In genomic region chr6:56491606-56492328, GRCh38 we compare ENCODE assay signal across 12 cellular contexts.
DNase-seq lines count a peak whose midpoint lies in the region; ATAC-seq and TF ChIP-seq lines count a peak whose summit lies in the region.
"Had no signal": no experiment of that assay in that cellular context is flagged by ENCODE, and none has a peak within 500 bp of the region (broad histone marks: within the 10 kb centered on the region; RNA-seq: fewer than 3 reads in every experiment).

No MANE protein-coding gene starts in this region.

- H3K4me1 Mint-ChIP-seq in natural killer cell: no peaks in the 10 kb centered on the region

- intact Hi-C loops in right cardiac atrium (cut with DNase I): no loop called here
- intact Hi-C loops in posterior cingulate gyrus (cut with DNase I): loop anchor here (10.0 kb wide), 1 partner anchor 53 kb away; no protein-coding TSS in a partner anchor
- intact Hi-C loops in natural killer cell (cut with micrococcal nuclease): no loop called here

- H3K9me3 Mint-ChIP-seq in natural killer cell: no peaks in the 10 kb centered on the region

- peak; percentile 52 to 56 for ATAC-seq in right cardiac atrium
- no peak for ATAC-seq in natural killer cell
- no peak for ATAC-seq in GM21619 (IDR thresholded peaks at IDR 0.05; ENCODE audit: unreplicated experiment)
- ATAC-seq: lower lobe of right lung had no signal

- H3K36me3 Mint-ChIP-seq in natural killer cell: no peaks in the 10 kb centered on the region

- DNase-seq in NCI-H2227 (lab: John Stamatoyannopoulos, UW; ENCODE audit: unreplicated experiment) (peak; percentile 82), dermis blood vessel endothelial cell (peak; percentile 95), right cardiac atrium (peak; percentile 38 to 56 (median 49)), posterior cingulate gyrus (no peak), natural killer cell (no peak)
- DNase-seq: activated CD8-positive, alpha-beta memory T cell treated with anti-CD3 and anti-CD28 coated beads, Interleukin-2, amount 50 U/mL, for 4 hours; lower lobe of right lung; NCI-H1417 treated with DMSO at 0.1 percent for 48 hours had no signal

- no peak overlapping the region for H3K4me3 Mint-ChIP-seq in natural killer cell

- no peak overlapping the region for H3K27ac Mint-ChIP-seq in natural killer cell

- TF ChIP-seq CTCF in natural killer cell (IDR thresholded peaks at IDR 0.05): no peak

- H3K4me3 ChIP-seq in right cardiac atrium (ENCODE audit: low read length) (no peak overlapping the region), subcutaneous abdominal adipose tissue (ENCODE audit: low read depth in 1 of 5, low read length in 5 of 5) (no peak overlapping the region)
- H3K4me3 ChIP-seq: ascending aorta, lower lobe of right lung, skin epidermis had no signal

- peaks cover 24 to 55% (median 45%) of the 10 kb centered on the region in 5 donors for H3K36me3 ChIP-seq in subcutaneous abdominal adipose tissue (ENCODE audit: control insufficient read depth in 5 of 5, insufficient read depth in 5 of 5, low read length in 5 of 5)

- H3K9me3 ChIP-seq in right cardiac atrium (ENCODE audit: control insufficient read depth, low read length): no peaks in the 10 kb centered on the region
- H3K9me3 ChIP-seq in subcutaneous abdominal adipose tissue (ENCODE audit: control insufficient read depth in 5 of 5, low read length in 5 of 5): no peaks in the 10 kb centered on the region
- H3K9me3 ChIP-seq: ascending aorta, lower lobe of right lung had no signal

- peaks cover 5% of the 10 kb centered on the region for H3K4me1 ChIP-seq in right cardiac atrium (ENCODE audit: control insufficient read depth, insufficient read depth, low read length)
- H3K4me1 ChIP-seq in subcutaneous abdominal adipose tissue (ENCODE audit: control insufficient read depth in 5 of 5, insufficient read depth in 5 of 5, low read length in 5 of 5): peaks cover 0 to 10% (median 0%) of the 10 kb centered on the region in 5 donors
- H3K4me1 ChIP-seq: lower lobe of right lung had no signal

- 56% methylated on average over 4 of the region's 4 CpGs for WGBS in right cardiac atrium

- no peak overlapping the region for H3K9ac ChIP-seq in subcutaneous abdominal adipose tissue (ENCODE audit: low read length in 5 of 5)

- H3K27me3 ChIP-seq in right cardiac atrium (ENCODE audit: control insufficient read depth, insufficient read depth) (no peaks in the 10 kb centered on the region), subcutaneous abdominal adipose tissue (ENCODE audit: control insufficient read depth in 5 of 5, insufficient read depth in 4 of 5, low read length in 5 of 5) (no peaks in the 10 kb centered on the region)
- H3K27me3 ChIP-seq: ascending aorta had no signal

- no peaks in the 10 kb centered on the region for H3K27me3 Mint-ChIP-seq in natural killer cell (ENCODE audit: low read depth in 2 of 2)

- H3K27ac ChIP-seq in right cardiac atrium (ENCODE audit: low read length): peak overlapping the region; percentile 68
- peak overlapping the region; percentile 66 for H3K27ac ChIP-seq in subcutaneous abdominal adipose tissue (ENCODE audit: low read depth, low read length)
- H3K27ac ChIP-seq: lower lobe of right lung, skin epidermis had no signal

Comparison
In these comparisons a context has a peak if more than half of its experiments do, and no peak if none do; other contexts are left out.
1. DNase-seq: peak in NCI-H2227 (single experiment), dermis blood vessel endothelial cell (single experiment) and right cardiac atrium (3 of 3); none in posterior cingulate gyrus (0 of 10) and natural killer cell (single experiment).
2. ATAC-seq: peak in right cardiac atrium (2 of 2); none in natural killer cell (0 of 3) and GM21619 (single experiment).